ENCODE assay signal across 15 cellular contexts in the genomic region with DNA sequence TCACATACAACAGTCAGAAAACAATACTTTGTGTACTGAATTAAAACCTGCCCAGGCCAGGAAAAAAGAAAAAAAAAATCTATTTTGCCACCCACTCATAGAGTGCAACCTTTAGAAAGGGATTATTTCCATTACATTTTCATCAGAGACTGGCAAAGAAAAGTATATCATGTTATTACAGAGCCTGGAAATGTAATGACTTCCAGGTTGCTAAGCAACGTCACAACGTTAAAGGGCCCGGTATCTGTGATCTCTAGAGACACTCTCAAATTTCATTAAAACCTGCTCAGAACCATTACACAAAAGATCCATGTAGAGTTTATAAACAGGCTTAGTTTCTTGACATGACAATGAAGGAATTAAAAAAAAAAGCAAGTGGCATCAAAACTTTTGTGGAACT.
DNase-seq lines count a peak whose midpoint lies in the region; ATAC-seq and TF ChIP-seq lines count a peak whose summit lies in the region.
"Had no signal": no experiment of that assay in that cellular context is flagged by ENCODE, and none has a peak within 500 bp of the region (broad histone marks: within the 10 kb centered on the region; RNA-seq: fewer than 3 reads in every experiment).

No MANE protein-coding gene starts in this region.

- H3K4me3 ChIP-seq in SJCRH30: no peak overlapping the region
- H3K4me3 ChIP-seq: SJSA1 had no signal

- H3K9me3 ChIP-seq in SJCRH30 (replicated peaks): no peaks in the 10 kb centered on the region
- H3K9me3 ChIP-seq: Caco-2, SJSA1 had no signal

- H3K4me1 Mint-ChIP-seq in glutamatergic neuron (ENCODE audit: low read depth, unreplicated experiment): peaks cover 46% of the 10 kb centered on the region
- H3K4me1 Mint-ChIP-seq: natural killer cell had no signal

- H3K36me3 ChIP-seq in SJCRH30: no peaks in the 10 kb centered on the region
- H3K36me3 ChIP-seq: SJSA1 had no signal

- no peaks in the 10 kb centered on the region for H3K27me3 ChIP-seq in SJCRH30
- H3K27me3 ChIP-seq: SJSA1 had no signal

- H3K27ac Mint-ChIP-seq in glutamatergic neuron (ENCODE audit: unreplicated experiment): no peak overlapping the region
- H3K27ac Mint-ChIP-seq: activated CD4-positive, alpha-beta memory T cell treated with anti-CD3 and anti-CD28 coated beads for 36 hours; activated T-helper 1 cell treated with anti-CD3 and anti-CD28 coated beads, Interleukin-12 subunit alpha, Interleukin-12 subunit beta, Interleukin-2, Interleukin-4 antibody, amounts not matched to agents 30 ng/mL and 10 ng/mL and 1 ng/mL, durations not matched to agents 14 hours and 24 hours and 36 hours; natural killer cell had no signal

- no peaks in the 10 kb centered on the region for H3K4me1 ChIP-seq in SJCRH30
- H3K4me1 ChIP-seq: Caco-2 had no signal

- DNase-seq in DMS79 (lab: John Stamatoyannopoulos, UW) (peak; percentile 5), NCI-H1436 (lab: John Stamatoyannopoulos, UW) (peak; percentile 45), NCI-H748 (lab: John Stamatoyannopoulos, UW; ENCODE audit: unreplicated experiment) (peak; percentile 89), glutamatergic neuron (no peak), SJCRH30 (no peak)
- DNase-seq: activated CD4-positive, alpha-beta memory T cell treated with anti-CD3 and anti-CD28 coated beads for 36 hours; Caco-2; natural killer cell; NCI-H1048 had no signal

- no peak for TF ChIP-seq CTCF in glutamatergic neuron (IDR thresholded peaks at IDR 0.05; ENCODE audit: partially characterized antibody, unreplicated experiment)

- H3K27ac ChIP-seq in SJCRH30: no peak overlapping the region
- H3K27ac ChIP-seq: SJSA1 had no signal

- peaks cover 5% of the 10 kb centered on the region for H3K27me3 Mint-ChIP-seq in glutamatergic neuron (ENCODE audit: unreplicated experiment)
- H3K27me3 Mint-ChIP-seq: activated CD4-positive, alpha-beta memory T cell treated with anti-CD3 and anti-CD28 coated beads for 36 hours had no signal

- H3K4me3 Mint-ChIP-seq in glutamatergic neuron (ENCODE audit: unreplicated experiment): peak overlapping the region; percentile 76
- H3K4me3 Mint-ChIP-seq: activated CD4-positive, alpha-beta memory T cell treated with anti-CD3 and anti-CD28 coated beads for 36 hours; activated T-helper 1 cell treated with anti-CD3 and anti-CD28 coated beads, Interleukin-12 subunit alpha, Interleukin-12 subunit beta, Interleukin-2, Interleukin-4 antibody, amounts not matched to agents 30 ng/mL and 10 ng/mL and 1 ng/mL, durations not matched to agents 14 hours and 24 hours and 36 hours; natural killer cell had no signal

- ATAC-seq in HG03432 (IDR thresholded peaks at IDR 0.05; ENCODE audit: unreplicated experiment): no peak
- no peak for ATAC-seq in GM18519 (IDR thresholded peaks at IDR 0.05; ENCODE audit: low FRiP score, unreplicated experiment)
- ATAC-seq in HG02884 (IDR thresholded peaks at IDR 0.05; ENCODE audit: unreplicated experiment): no peak
- ATAC-seq: HCT116, natural killer cell had no signal

- H3K36me3 Mint-ChIP-seq in glutamatergic neuron (ENCODE audit: unreplicated experiment): peaks cover 15% of the 10 kb centered on the region

- H3K9me3 Mint-ChIP-seq in glutamatergic neuron (ENCODE audit: unreplicated experiment): peaks cover 17% of the 10 kb centered on the region

Comparison
In these comparisons a context has a peak if more than half of its experiments do, and no peak if none do; other contexts are left out.
1. DNase-seq: peak in DMS79 (single experiment), NCI-H1436 (single experiment) and NCI-H748 (single experiment); none in glutamatergic neuron (single experiment) and SJCRH30 (0 of 2).